Comparison of ENCODE assay signal across 14 cellular contexts in genomic region chr17:40562841-40563370, GRCh38. TPM values are rescaled to one million over a fixed set of nuclear protein-coding genes. Genes with fewer than 3 reads are reported as not detected.
A peak's percentile ranks its signal among the peaks of the same experiment; 100 is the strongest.
DNase-seq lines count a peak whose midpoint lies in the region; ATAC-seq and TF ChIP-seq lines count a peak whose summit lies in the region.
"Had no signal": no experiment of that assay in that cellular context is flagged by ENCODE, and none has a peak within 500 bp of the region (broad histone marks: within the 10 kb centered on the region; RNA-seq: fewer than 3 reads in every experiment).

No MANE protein-coding gene starts in this region.

- H3K4me1 Mint-ChIP-seq in activated T-helper 2 cell treated with anti-CD3 and anti-CD28 coated beads, Interferon-gamma antibody, Interleukin-2, Interleukin-4, amounts not matched to agents 10 μg/mL and 5 μg/mL and 100 μg/mL, durations not matched to agents 14 hours and 24 hours and 36 hours (ENCODE audit: low read depth) = peaks cover 50% of the 10 kb centered on the region
- peaks cover 31% of the 10 kb centered on the region for H3K4me1 Mint-ChIP-seq in osteocyte (ENCODE audit: unreplicated experiment)

- peaks cover 0 to 4% (median 2%) of the 10 kb centered on the region in 3 donors for H3K27me3 ChIP-seq in gastrocnemius medialis
- H3K27me3 ChIP-seq in tibial nerve = peaks cover 0 to 8% of the 10 kb centered on the region in 2 donors
- H3K27me3 ChIP-seq: MG63, Peyer's patch, sigmoid colon had no signal

- 72 to 73% methylated on average over 5 of the region's 5 CpGs for WGBS in tibial nerve, 2 donors

- no peak for ATAC-seq in gastrocnemius medialis

- H3K4me3 Mint-ChIP-seq in activated T-helper 2 cell treated with anti-CD3 and anti-CD28 coated beads, Interferon-gamma antibody, Interleukin-2, Interleukin-4, amounts not matched to agents 10 μg/mL and 5 μg/mL and 100 μg/mL, durations not matched to agents 14 hours and 24 hours and 36 hours (ENCODE audit: low read depth) = peak overlapping the region; percentile 95
- no peak overlapping the region for H3K4me3 Mint-ChIP-seq in osteocyte (ENCODE audit: unreplicated experiment)

- H3K9me3 ChIP-seq in gastrocnemius medialis (no peaks in the 10 kb centered on the region), tibial nerve (peaks cover 0 to 5% (median 0%) of the 10 kb centered on the region in 4 donors)
- H3K9me3 ChIP-seq: MG63, Peyer's patch, sigmoid colon had no signal

- TF ChIP-seq POLR2A in GM19193 (IDR thresholded peaks at IDR 0.05; ENCODE audit: extremely low read depth, insufficient read depth, insufficient read length) (peak; percentile 39), gastrocnemius medialis (IDR thresholded peaks at IDR 0.05) (no peak), tibial nerve (IDR thresholded peaks at IDR 0.05) (no peak)

- H3K4me1 ChIP-seq in gastrocnemius medialis (peaks cover 3 to 7% of the 10 kb centered on the region in 2 donors), tibial nerve (peaks cover 3 to 29% (median 10%) of the 10 kb centered on the region in 4 donors)

- no peaks in the 10 kb centered on the region for H3K27me3 Mint-ChIP-seq in activated T-helper 2 cell treated with anti-CD3 and anti-CD28 coated beads, Interferon-gamma antibody, Interleukin-2, Interleukin-4, amounts not matched to agents 10 μg/mL and 5 μg/mL and 100 μg/mL, durations not matched to agents 14 hours and 24 hours and 36 hours (ENCODE audit: low read depth)
- peaks cover 22% of the 10 kb centered on the region for H3K27me3 Mint-ChIP-seq in osteocyte (ENCODE audit: unreplicated experiment)

- peaks cover 3% of the 10 kb centered on the region for H3K9me3 Mint-ChIP-seq in activated T-helper 2 cell treated with anti-CD3 and anti-CD28 coated beads, Interferon-gamma antibody, Interleukin-2, Interleukin-4, amounts not matched to agents 10 μg/mL and 5 μg/mL and 100 μg/mL, durations not matched to agents 14 hours and 24 hours and 36 hours
- H3K9me3 Mint-ChIP-seq in osteocyte (ENCODE audit: unreplicated experiment) = peaks cover 3% of the 10 kb centered on the region

- TF ChIP-seq CTCF in osteocyte (IDR thresholded peaks at IDR 0.05) = no peak
- TF ChIP-seq CTCF in gastrocnemius medialis (IDR thresholded peaks at IDR 0.05 in 4 of 5, conservative IDR thresholded peaks at IDR 0.05 in 1 of 5) = no peak
- TF ChIP-seq CTCF in tibial nerve (IDR thresholded peaks at IDR 0.05) = no peak

- in situ Hi-C loops in gastrocnemius medialis (cut with MboI; ENCODE audit: low sequenced_read_pairs in 4 of 4) = no loop called here

- no peak for TF ChIP-seq EP300 in tibial nerve (IDR thresholded peaks at IDR 0.05)

- peaks cover 76% of the 10 kb centered on the region for H3K36me3 Mint-ChIP-seq in activated T-helper 2 cell treated with anti-CD3 and anti-CD28 coated beads, Interferon-gamma antibody, Interleukin-2, Interleukin-4, amounts not matched to agents 10 μg/mL and 5 μg/mL and 100 μg/mL, durations not matched to agents 14 hours and 24 hours and 36 hours (ENCODE audit: low read depth)
- H3K36me3 Mint-ChIP-seq in osteocyte (ENCODE audit: unreplicated experiment) = no peaks in the 10 kb centered on the region

- no peak overlapping the region for H3K27ac ChIP-seq in gastrocnemius medialis
- peak overlapping the region in 1 of 4 donors; percentile 26 for H3K27ac ChIP-seq in tibial nerve
- H3K27ac ChIP-seq: sigmoid colon had no signal

- DNase-seq in activated T-helper 2 cell treated with anti-CD3 and anti-CD28 coated beads, Interferon-gamma antibody, Interleukin-2, Interleukin-4, amounts not matched to agents 10 μg/mL and 5 μg/mL and 100 μg/mL, durations not matched to agents 14 hours and 24 hours and 36 hours (ENCODE audit: low spot score) = peak; percentile 10
- DNase-seq in osteocyte (ENCODE audit: extremely low spot score, unreplicated experiment) = peak; percentile 49
- no peak for DNase-seq in GOT3 (lab: John Stamatoyannopoulos, UW)
- DNase-seq in gastrocnemius medialis = no peak
- DNase-seq in tibial nerve (ENCODE audit: low spot score in 2 of 2) = no peak
- DNase-seq: effector CD4-positive, alpha-beta T cell; MG63; Peyer's patch; sigmoid colon had no signal

- peak overlapping the region; percentile 99 for H3K27ac Mint-ChIP-seq in activated T-helper 2 cell treated with anti-CD3 and anti-CD28 coated beads, Interferon-gamma antibody, Interleukin-2, Interleukin-4, amounts not matched to agents 10 μg/mL and 5 μg/mL and 100 μg/mL, durations not matched to agents 14 hours and 24 hours and 36 hours
- no peak overlapping the region for H3K27ac Mint-ChIP-seq in osteocyte (ENCODE audit: unreplicated experiment)

- H3K36me3 ChIP-seq in gastrocnemius medialis (no peaks in the 10 kb centered on the region), tibial nerve (no peaks in the 10 kb centered on the region)
- H3K36me3 ChIP-seq: MG63, Peyer's patch, sigmoid colon had no signal

- H3K4me3 ChIP-seq in GM08714 (ENCODE audit: low read length) (peak overlapping the region; percentile 72), gastrocnemius medialis (no peak overlapping the region), tibial nerve (peak overlapping the region in 1 of 4 donors; percentile 42)
- H3K4me3 ChIP-seq: MG63, sigmoid colon had no signal

- intact Hi-C loops in activated T-helper 2 cell treated with anti-CD3 and anti-CD28 coated beads, Interferon-gamma antibody, Interleukin-2, Interleukin-4, amounts not matched to agents 10 μg/mL and 5 μg/mL and 100 μg/mL, durations not matched to agents 14 hours and 24 hours and 36 hours (cut with micrococcal nuclease) = loop anchor here (1.0 kb wide), 1 partner anchor 19 kb away; no protein-coding TSS in a partner anchor
- intact Hi-C loops in gastrocnemius medialis (cut with DNase I; ENCODE audit: low total_unique reads) = no loop called here

RNA-seq across cellular contexts. Expression of gene CCR7, which starts 2.4 kb away (rescaled TPM):
- 367 and 374 TPM in 2 replicates for total RNA-seq in activated T-helper 2 cell treated with anti-CD3 and anti-CD28 coated beads, Interferon-gamma antibody, Interleukin-2, Interleukin-4, amounts not matched to agents 10 μg/mL and 5 μg/mL and 100 μg/mL, durations not matched to agents 14 hours and 24 hours and 36 hours
- total RNA-seq in osteocyte (0.21 TPM in 1 of 2 replicates, not detected in the other), gastrocnemius medialis (under 1 TPM in 1 of 4 donors, not detected in 3; 0.11 TPM), tibial nerve (1 to 10 TPM in 1 of 4 donors, not detected in 3; 1.5 TPM)
- total RNA-seq: frontal cortex, kidney epithelial cell, NCI-H460, sigmoid colon had no signal

Comparison
In these comparisons a context has a peak if more than half of its experiments do, and no peak if none do; other contexts are left out.
1. DNase-seq: peak in activated T-helper 2 cell treated with anti-CD3 and anti-CD28 coated beads, Interferon-gamma antibody, Interleukin-2, Interleukin-4, amounts not matched to agents 10 μg/mL and 5 μg/mL and 100 μg/mL, durations not matched to agents 14 hours and 24 hours and 36 hours (single experiment) and osteocyte (single experiment); none in GOT3 (single experiment), gastrocnemius medialis (0 of 2) and tibial nerve (0 of 2).
2. RNA of gene CCR7, which starts 2.4 kb away (total RNA-seq): 367 to 374 TPM in activated T-helper 2 cell treated with anti-CD3 and anti-CD28 coated beads, Interferon-gamma antibody, Interleukin-2, Interleukin-4, amounts not matched to agents 10 μg/mL and 5 μg/mL and 100 μg/mL, durations not matched to agents 14 hours and 24 hours and 36 hours; 0.21 TPM in osteocyte, 0.11 TPM in gastrocnemius medialis and 1.5 TPM in tibial nerve; every median in the first group is over 100 times any median in the second.